10 cellular contexts compared by ENCODE assay signal in genomic region chr2:72810165-72810564, GRCh38.
"Had no signal": no experiment of that assay in that cellular context is flagged by ENCODE, and none has a peak within 500 bp of the region (broad histone marks: within the 10 kb centered on the region; RNA-seq: fewer than 3 reads in every experiment).

No MANE protein-coding gene starts in this region.

- H3K4me1 ChIP-seq: HAP-1 had no signal

- H3K27ac Mint-ChIP-seq: GM23338, H9, HFFc6 had no signal

- H3K36me3 ChIP-seq: HAP-1 had no signal

- H3K4me3 Mint-ChIP-seq: GM23338, H9, HFFc6 had no signal

- H3K27ac ChIP-seq: GM23248 had no signal

- H3K4me3 ChIP-seq: GM23248, GM23338, HAP-1 had no signal

- DNase-seq: GM23248, GOT3, H7, H9, HCEC 1CT, HFFc6 had no signal

- H3K4me1 Mint-ChIP-seq: GM23338, H9 had no signal

- H3K4me2 ChIP-seq: GM23338 had no signal

- ATAC-seq: GM23338, HCT116 had no signal

- FAIRE-seq: H1 had no signal
